In genomic region chr6:170440437-170440836, GRCh38 we compare ENCODE assay signal across 28 cellular contexts.
DNase-seq lines count a peak whose midpoint lies in the region; ATAC-seq and TF ChIP-seq lines count a peak whose summit lies in the region.
"Had no signal": no experiment of that assay in that cellular context is flagged by ENCODE, and none has a peak within 500 bp of the region (broad histone marks: within the 10 kb centered on the region; RNA-seq: fewer than 3 reads in every experiment).

No MANE protein-coding gene starts in this region.

- H3K27me3 ChIP-seq in vagina = no peaks in the 10 kb centered on the region
- H3K27me3 ChIP-seq: BLaER1, body of pancreas, Peyer's patch, tibial artery had no signal

- no peak overlapping the region for H3K4me3 ChIP-seq in vagina
- H3K4me3 ChIP-seq: A549, BLaER1, body of pancreas, coronary artery, GM23248, Peyer's patch, prostate gland, tibial artery had no signal

- H3K36me3 Mint-ChIP-seq in activated CD4-positive, alpha-beta T cell treated with anti-CD3 and anti-CD28 coated beads, Interleukin-2, amount 10 ng/mL, durations not matched to agents 7 days and 5 days (ENCODE audit: low read depth) = peaks cover 2% of the 10 kb centered on the region

- H3K4me1 ChIP-seq in vagina = peaks cover 26% of the 10 kb centered on the region
- H3K4me1 ChIP-seq: prostate gland had no signal

- intact Hi-C loops in Right ventricle myocardium inferior (cut with DNase I) (no loop called here), Right ventricle myocardium superior (cut with DNase I) (no loop called here), posterior vena cava (cut with DNase I) (no loop called here), vagina (cut with DNase I) (no loop called here)

- ATAC-seq in Right ventricle myocardium inferior (no peak), Right ventricle myocardium superior (ENCODE audit: poor library complexity) (no peak), left lobe of liver (no peak), GM19397 (IDR thresholded peaks at IDR 0.05; ENCODE audit: unreplicated experiment) (no peak), HG03442 (IDR thresholded peaks at IDR 0.05; ENCODE audit: unreplicated experiment) (no peak)
- ATAC-seq: A549; body of pancreas; naive thymus-derived CD8-positive, alpha-beta T cell; stimulated activated naive CD8-positive, alpha-beta T cell treated with anti-CD3 and anti-CD28 coated beads, Interleukin-15, Interleukin-2, amounts not matched to agents 100 U/mL and 50 U/mL, for 24 hours had no signal

- no peak for TF ChIP-seq CTCF in vagina (IDR thresholded peaks at IDR 0.05)

- TF ChIP-seq POLR2A in vagina (IDR thresholded peaks at IDR 0.05) = no peak

- POLR2A ChIA-PET in activated CD4-positive, alpha-beta T cell treated with anti-CD3 and anti-CD28 coated beads, Interleukin-2, amount 10 ng/mL, durations not matched to agents 7 days and 5 days (lab: Charles Lee) = no interaction called here

- CTCF ChIA-PET in activated CD4-positive, alpha-beta T cell treated with anti-CD3 and anti-CD28 coated beads, Interleukin-2, amount 10 ng/mL, durations not matched to agents 7 days and 5 days (lab: Charles Lee) = no interaction called here

- no peak overlapping the region for H3K4me3 Mint-ChIP-seq in activated CD4-positive, alpha-beta T cell treated with anti-CD3 and anti-CD28 coated beads, Interleukin-2, amount 10 ng/mL, durations not matched to agents 7 days and 5 days
- H3K4me3 Mint-ChIP-seq: activated naive CD8-positive, alpha-beta T cell treated with anti-CD3 and anti-CD28 coated beads, Interleukin-2, amount 10 ng/mL, durations not matched to agents 7 days and 5 days; naive thymus-derived CD8-positive, alpha-beta T cell had no signal

- no peaks in the 10 kb centered on the region for H3K9me3 ChIP-seq in vagina
- H3K9me3 ChIP-seq: A549, body of pancreas, Peyer's patch, prostate gland had no signal

- H3K4me1 Mint-ChIP-seq in activated CD4-positive, alpha-beta T cell treated with anti-CD3 and anti-CD28 coated beads, Interleukin-2, amount 10 ng/mL, durations not matched to agents 7 days and 5 days = no peaks in the 10 kb centered on the region

- peaks cover 10% of the 10 kb centered on the region for H3K9me3 Mint-ChIP-seq in activated CD4-positive, alpha-beta T cell treated with anti-CD3 and anti-CD28 coated beads, Interleukin-2, amount 10 ng/mL, durations not matched to agents 7 days and 5 days

- no peaks in the 10 kb centered on the region for H3K36me3 ChIP-seq in vagina
- H3K36me3 ChIP-seq: BLaER1, Peyer's patch, prostate gland, tibial artery had no signal

- DNase-seq in Right ventricle myocardium inferior (ENCODE audit: missing footprints) (peak; percentile 14), Right ventricle myocardium superior (no peak), left lobe of liver (ENCODE audit: low spot score) (peak; percentile 32), posterior vena cava (ENCODE audit: low spot score) (peak; percentile 72), vagina (ENCODE audit: extremely low spot score in 2 of 2) (no peak)
- no peak for DNase-seq in activated CD4-positive, alpha-beta T cell treated with anti-CD3 and anti-CD28 coated beads, Interleukin-2, amount 10 ng/mL, durations not matched to agents 7 days and 5 days
- DNase-seq: activated CD4-positive, alpha-beta T cell treated with anti-CD3 and anti-CD28 coated beads, Interleukin-2, amount 50 U/mL, for 1 hour; activated naive CD8-positive, alpha-beta T cell treated with anti-CD3 and anti-CD28 coated beads, Interleukin-2, amount 10 ng/mL, durations not matched to agents 7 days and 5 days; body of pancreas; Calu3; GM23248; left cardiac atrium; mesendoderm; naive thymus-derived CD8-positive, alpha-beta T cell; NCI-H1436 treated with DMSO at 0.1 percent for 48 hours; NCI-H2171 treated with DMSO at 0.1 percent for 48 hours; NCI-H524 treated with DMSO at 0.1 percent for 48 hours; stimulated activated CD4-positive, alpha-beta T cell treated with anti-CD3 and anti-CD28 coated beads, Interleukin-4, amount 100 ng/mL, for 24 hours; stimulated activated naive CD8-positive, alpha-beta T cell treated with anti-CD3 and anti-CD28 coated beads, Interleukin-15, Interleukin-2, amounts not matched to agents 100 U/mL and 50 U/mL, for 24 hours; T-helper 2 cell; tibial artery had no signal

- peak overlapping the region; percentile 49 for H3K27ac ChIP-seq in vagina
- H3K27ac ChIP-seq: A549, BLaER1, body of pancreas, coronary artery, GM23248, Peyer's patch, prostate gland, tibial artery had no signal

- peaks cover 1% of the 10 kb centered on the region for H3K27me3 Mint-ChIP-seq in activated CD4-positive, alpha-beta T cell treated with anti-CD3 and anti-CD28 coated beads, Interleukin-2, amount 10 ng/mL, durations not matched to agents 7 days and 5 days

- H3K27ac Mint-ChIP-seq in activated CD4-positive, alpha-beta T cell treated with anti-CD3 and anti-CD28 coated beads, Interleukin-2, amount 10 ng/mL, durations not matched to agents 7 days and 5 days = no peak overlapping the region
- H3K27ac Mint-ChIP-seq: activated naive CD8-positive, alpha-beta T cell treated with anti-CD3 and anti-CD28 coated beads, Interleukin-2, amount 10 ng/mL, durations not matched to agents 7 days and 5 days; naive thymus-derived CD8-positive, alpha-beta T cell had no signal

Comparison
In these comparisons a context has a peak if more than half of its experiments do, and no peak if none do; other contexts are left out.
1. DNase-seq: peak in Right ventricle myocardium inferior (single experiment), left lobe of liver (single experiment) and posterior vena cava (single experiment); none in Right ventricle myocardium superior (single experiment), vagina (0 of 2) and activated CD4-positive, alpha-beta T cell treated with anti-CD3 and anti-CD28 coated beads, Interleukin-2, amount 10 ng/mL, durations not matched to agents 7 days and 5 days (single experiment).